ENCODE assay signal across 30 cellular contexts in the genomic region with DNA sequence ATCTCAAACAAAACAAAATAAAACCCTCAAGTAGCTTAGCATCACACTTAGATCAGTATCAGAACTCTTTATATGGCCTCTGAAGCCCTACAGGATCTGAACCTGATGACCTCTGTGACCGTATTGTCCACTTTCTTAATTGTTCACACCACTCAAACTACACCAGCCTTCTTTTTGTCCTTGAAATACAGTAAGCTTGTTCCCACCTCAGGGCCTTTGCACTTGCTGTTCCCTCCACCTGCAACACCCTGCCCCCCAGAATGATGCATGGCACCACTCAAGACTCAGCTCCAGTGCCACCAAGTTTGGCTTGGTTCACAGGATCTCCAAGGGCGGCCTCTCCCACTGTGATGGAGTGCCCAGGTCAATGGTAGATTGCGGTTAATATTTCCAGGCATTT. TPM values are rescaled to one million over a fixed set of nuclear protein-coding genes. Genes with fewer than 3 reads are reported as not detected.
"Had no signal": no experiment of that assay in that cellular context is flagged by ENCODE, and none has a peak within 500 bp of the region (broad histone marks: within the 10 kb centered on the region; RNA-seq: fewer than 3 reads in every experiment).

No MANE protein-coding gene starts in this region.

- H3K9me3 ChIP-seq: colonic mucosa, esophagus muscularis mucosa, esophagus squamous epithelium, gastrocnemius medialis, gastroesophageal sphincter, heart left ventricle, heart right ventricle had no signal

- ATAC-seq: effector memory CD8-positive, alpha-beta T cell; esophagus mucosa; foreskin keratinocyte; gastrocnemius medialis; gastroesophageal sphincter; heart left ventricle; heart right ventricle had no signal

- H3K4me1 ChIP-seq: colonic mucosa, foreskin keratinocyte, gastrocnemius medialis, gastroesophageal sphincter had no signal

- H3K27me3 ChIP-seq: colonic mucosa, dorsolateral prefrontal cortex, esophagus muscularis mucosa, esophagus squamous epithelium, gastrocnemius medialis, gastroesophageal sphincter, heart left ventricle, heart right ventricle had no signal

- H3K36me3 ChIP-seq: colonic mucosa, esophagus muscularis mucosa, esophagus squamous epithelium, gastrocnemius medialis, gastroesophageal sphincter, heart right ventricle had no signal

- H3K4me3 ChIP-seq: colonic mucosa, coronary artery, dorsolateral prefrontal cortex, esophagus muscularis mucosa, esophagus squamous epithelium, gastrocnemius medialis, gastroesophageal sphincter, heart left ventricle, heart right ventricle had no signal

- FAIRE-seq: colon, endometrium, endothelial cell of umbilical vein, frontal cortex had no signal

- H3K4me3 Mint-ChIP-seq: dendritic cell treated with granulocyte-macrophage colony-stimulating factor and Interleukin-4, amounts not matched to agents 40 ng/mL and 50 ng/mL, for 4 days; effector memory CD8-positive, alpha-beta T cell; endodermal cell had no signal

- DNase-seq: colonic mucosa; cortex of kidney; dermis blood vessel endothelial cell; dorsolateral prefrontal cortex; effector CD4-positive, alpha-beta T cell; effector CD8-positive, alpha-beta T cell; effector memory CD4-positive, alpha-beta T cell; effector memory CD8-positive, alpha-beta T cell; endodermal cell; erythroblast; esophagus squamous epithelium; foreskin fibroblast; foreskin keratinocyte; foreskin melanocyte; gastrocnemius medialis; glutamatergic neuron; head of caudate nucleus; heart left ventricle; heart right ventricle had no signal

- H3K27ac Mint-ChIP-seq: dendritic cell treated with granulocyte-macrophage colony-stimulating factor and Interleukin-4, amounts not matched to agents 40 ng/mL and 50 ng/mL, for 4 days; effector memory CD8-positive, alpha-beta T cell; endodermal cell had no signal

- H3K27ac ChIP-seq: colonic mucosa, coronary artery, dorsolateral prefrontal cortex, epithelial cell of prostate, esophagus muscularis mucosa, esophagus squamous epithelium, foreskin keratinocyte, gastrocnemius medialis, gastroesophageal sphincter, heart left ventricle, heart right ventricle had no signal

- H3K9me3 Mint-ChIP-seq: dendritic cell treated with granulocyte-macrophage colony-stimulating factor and Interleukin-4, amounts not matched to agents 40 ng/mL and 50 ng/mL, for 4 days; effector memory CD8-positive, alpha-beta T cell; endodermal cell had no signal

RNA-seq across cellular contexts. Expression of gene CPNE5, which starts 25.7 kb away (rescaled TPM):
- total RNA-seq: fibroblast of lung, foreskin keratinocyte had no signal
